8 cellular contexts compared by ENCODE assay signal in genomic region chr14:39113685-39114072, GRCh38. TPM values are rescaled to one million over a fixed set of nuclear protein-coding genes. Genes with fewer than 3 reads are reported as not detected.
A peak's percentile ranks its signal among the peaks of the same experiment; 100 is the strongest.
DNase-seq lines count a peak whose midpoint lies in the region; ATAC-seq and TF ChIP-seq lines count a peak whose summit lies in the region.

No MANE protein-coding gene starts in this region.

- H3K27ac ChIP-seq in Peyer's patch (peak overlapping the region; percentile 75 to 84 (median 79)), esophagus squamous epithelium (peak overlapping the region; percentile 81 to 92 (median 84))

- H3K27me3 Mint-ChIP-seq in progenitor cell of endocrine pancreas: no peaks in the 10 kb centered on the region

- H3K27me3 ChIP-seq in Peyer's patch (no peaks in the 10 kb centered on the region), esophagus squamous epithelium (no peaks in the 10 kb centered on the region)

- DNase-seq in GF-D8 (lab: John Stamatoyannopoulos, UW) (peak; percentile 50), Peyer's patch (no peak), esophagus squamous epithelium (lab: John Stamatoyannopoulos, UW) (no peak), progenitor cell of endocrine pancreas (ENCODE audit: low spot score, unreplicated experiment) (no peak), NCI-H1417 treated with DMSO at 0.1 percent for 48 hours (lab: John Stamatoyannopoulos, UW) (no peak)
- DNase-seq in effector CD4-positive, alpha-beta T cell: no peak

- TF ChIP-seq CTCF in Peyer's patch (IDR thresholded peaks at IDR 0.05) (no peak), esophagus squamous epithelium (IDR thresholded peaks at IDR 0.05) (no peak), progenitor cell of endocrine pancreas (IDR thresholded peaks at IDR 0.05; ENCODE audit: unreplicated experiment) (no peak)

- no peak for TF ChIP-seq POLR2A in Peyer's patch (IDR thresholded peaks at IDR 0.05)
- TF ChIP-seq POLR2A in esophagus squamous epithelium (IDR thresholded peaks at IDR 0.05): no peak

- ATAC-seq in GM21390 (IDR thresholded peaks at IDR 0.05; ENCODE audit: unreplicated experiment): no peak
- no peak for ATAC-seq in GM19351 (IDR thresholded peaks at IDR 0.05; ENCODE audit: unreplicated experiment)

- H3K36me3 ChIP-seq in Peyer's patch (peaks cover 0 to 7% (median 0%) of the 10 kb centered on the region in 3 donors), esophagus squamous epithelium (peaks cover 0 to 12% (median 5%) of the 10 kb centered on the region in 3 donors)

- H3K4me1 ChIP-seq in Peyer's patch (peaks cover 0 to 14% (median 0%) of the 10 kb centered on the region in 4 donors), esophagus squamous epithelium (peaks cover 6 to 30% (median 7%) of the 10 kb centered on the region in 3 donors)

- H3K4me1 Mint-ChIP-seq in progenitor cell of endocrine pancreas (ENCODE audit: low read depth): peaks cover 10% of the 10 kb centered on the region

- H3K9me3 ChIP-seq in Peyer's patch (no peaks in the 10 kb centered on the region), esophagus squamous epithelium (no peaks in the 10 kb centered on the region)

- 61 to 77% methylated on average over 3 of the region's 3 CpGs for WGBS in esophagus squamous epithelium, 2 donors

- intact Hi-C loops in esophagus squamous epithelium (cut with DNase I): loop anchor here (10.0 kb wide), 1 partner anchor 51 kb away; no protein-coding TSS in a partner anchor

- peak overlapping the region; percentile 90 for H3K4me3 Mint-ChIP-seq in progenitor cell of endocrine pancreas (ENCODE audit: low read depth)

- H3K9me3 Mint-ChIP-seq in progenitor cell of endocrine pancreas (ENCODE audit: low read depth): no peaks in the 10 kb centered on the region

- H3K4me3 ChIP-seq in Peyer's patch: peak overlapping the region; percentile 68 to 75 (median 72)
- H3K4me3 ChIP-seq in esophagus squamous epithelium: peak overlapping the region; percentile 68 to 79 (median 71)

- H3K36me3 Mint-ChIP-seq in progenitor cell of endocrine pancreas (ENCODE audit: insufficient read depth): peaks cover 5% of the 10 kb centered on the region

- peak overlapping the region; percentile 92 for H3K27ac Mint-ChIP-seq in progenitor cell of endocrine pancreas

RNA-seq across cellular contexts. Expression of gene GEMIN2, which starts 0.4 kb away (rescaled TPM):
- total RNA-seq in Peyer's patch (10 to 100 TPM; 10.1 to 17.3 (median 13.2) TPM), esophagus squamous epithelium (10 to 100 TPM in 3 of 4 donors, 1 to 10 TPM in 1; 9.7 to 19.8 (median 19.0) TPM), progenitor cell of endocrine pancreas (23.7 and 24.3 TPM in 2 replicates)

RNA-seq across cellular contexts. Expression of gene SEC23A, which starts 10.6 kb away (rescaled TPM):
- 100 to 1,000 TPM; 118 to 260 (median 188) TPM for total RNA-seq in Peyer's patch
- total RNA-seq in esophagus squamous epithelium: 10 to 100 TPM; 25.1 to 52.5 (median 42.2) TPM
- total RNA-seq in progenitor cell of endocrine pancreas: 61.9 and 69.5 TPM in 2 replicates

RNA-seq across cellular contexts. Expression of gene TRAPPC6B, which starts 56.5 kb away (rescaled TPM):
- 10 to 100 TPM; 14.9 to 15.7 (median 15.3) TPM for total RNA-seq in Peyer's patch
- 10 to 100 TPM; 16.6 to 24.2 (median 23.6) TPM for total RNA-seq in esophagus squamous epithelium
- 22.8 and 22.9 TPM in 2 replicates for total RNA-seq in progenitor cell of endocrine pancreas
